Comparison of ENCODE assay signal across 15 cellular contexts in the genomic region with DNA sequence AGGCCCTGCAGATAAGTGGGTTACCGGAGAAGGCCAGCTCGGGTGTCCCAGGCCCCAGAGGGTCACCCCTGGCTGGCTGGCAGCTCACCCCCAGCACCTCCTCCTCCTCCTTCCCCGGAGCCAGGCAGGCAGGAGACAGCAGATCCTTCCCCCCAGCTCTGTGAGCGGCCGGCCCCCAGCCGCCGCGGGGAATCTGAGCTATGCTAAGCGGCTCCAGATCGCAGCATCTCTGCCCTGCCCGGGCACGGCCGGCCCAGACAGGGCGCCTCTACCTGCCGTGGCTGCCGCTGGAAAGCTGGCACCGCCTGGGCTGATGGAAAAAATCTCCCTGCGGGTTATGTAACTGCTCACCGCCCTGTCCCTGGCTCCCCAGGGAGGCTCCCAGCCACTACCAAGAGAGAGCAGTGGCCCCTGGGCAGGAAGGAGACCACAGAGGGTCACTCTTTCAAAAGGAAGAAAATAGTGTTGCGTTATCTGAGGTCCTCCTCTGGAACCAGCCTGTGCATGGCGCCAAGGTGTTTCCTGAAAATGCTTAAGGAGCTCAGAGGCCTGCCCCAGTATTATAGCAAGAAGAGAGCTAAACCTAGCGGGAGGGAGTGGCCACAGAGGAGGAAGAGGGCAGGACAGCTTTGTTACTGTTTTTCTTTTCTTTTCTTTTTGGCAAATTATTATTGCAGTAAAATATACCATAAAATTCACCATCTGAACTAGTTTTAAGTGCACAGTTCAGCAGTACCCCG.
DNase-seq lines count a peak whose midpoint lies in the region; ATAC-seq and TF ChIP-seq lines count a peak whose summit lies in the region.
"Had no signal": no experiment of that assay in that cellular context is flagged by ENCODE, and none has a peak within 500 bp of the region (broad histone marks: within the 10 kb centered on the region; RNA-seq: fewer than 3 reads in every experiment).

No MANE protein-coding gene starts in this region.

- no peak overlapping the region for H3K27ac ChIP-seq in neural progenitor cell

- intact Hi-C loops in Right ventricle myocardium superior (cut with DNase I), result no loop called here

- H4K20me1 ChIP-seq in neural progenitor cell (ENCODE audit: low read depth), result no peaks in the 10 kb centered on the region

- no peak overlapping the region for H3K27ac Mint-ChIP-seq in neural progenitor cell
- H3K27ac Mint-ChIP-seq: activated B cell treated with CpG ODN at 0.5 μM for 24 hours; activated naive CD8-positive, alpha-beta T cell treated with anti-CD3 and anti-CD28 coated beads, Interleukin-2, amount 50 U/mL, for 24 hours had no signal

- no peaks in the 10 kb centered on the region for H3K9me3 ChIP-seq in neural progenitor cell (ENCODE audit: low read depth)

- no peak overlapping the region for H3K4me3 ChIP-seq in neural progenitor cell

- TF ChIP-seq CTCF in neural progenitor cell (IDR thresholded peaks at IDR 0.05), result no peak

- H3F3A ChIP-seq in neural progenitor cell (ENCODE audit: low read depth), result no peaks in the 10 kb centered on the region

- DNase-seq in CD1c-positive myeloid dendritic cell (ENCODE audit: extremely low spot score) (peak; percentile 6), NOMO-1 (lab: John Stamatoyannopoulos, UW; ENCODE audit: unreplicated experiment in 2 of 2) (peak; percentile 7 to 48), Right ventricle myocardium superior (peak; percentile 73), neural progenitor cell (ENCODE audit: low spot score) (peak; percentile 31), NAMALWA (ENCODE audit: low spot score) (no peak), NCI-H1436 treated with DMSO at 0.1 percent for 48 hours (lab: John Stamatoyannopoulos, UW) (no peak), amniotic stem cell (lab: John Stamatoyannopoulos, UW) (no peak), DMS114 treated with DMSO at 0.1 percent for 48 hours (lab: John Stamatoyannopoulos, UW; ENCODE audit: unreplicated experiment) (no peak)
- DNase-seq: activated B cell treated with CpG ODN at 0.5 μM for 24 hours; activated CD8-positive, alpha-beta memory T cell treated with anti-CD3 and anti-CD28 coated beads, Interleukin-2, amount 50 U/mL, for 48 hours; activated naive CD8-positive, alpha-beta T cell treated with anti-CD3 and anti-CD28 coated beads, Interleukin-2, amount 50 U/mL, for 24 hours; DMS 273 treated with DMSO at 0.1 percent for 48 hours; kidney glomerular epithelial cell; NCI-H1092 treated with DMSO at 0.1 percent for 48 hours; NCI-H82 had no signal

- peak; percentile 75 for ATAC-seq in Right ventricle myocardium superior (ENCODE audit: poor library complexity)
- ATAC-seq: activated naive CD8-positive, alpha-beta T cell treated with anti-CD3 and anti-CD28 coated beads, Interleukin-2, amount 50 U/mL, for 24 hours had no signal

- no peak overlapping the region for H3K9ac ChIP-seq in neural progenitor cell

- H3K9me3 Mint-ChIP-seq in neural progenitor cell, result no peaks in the 10 kb centered on the region
- H3K9me3 Mint-ChIP-seq: activated naive CD8-positive, alpha-beta T cell treated with anti-CD3 and anti-CD28 coated beads, Interleukin-2, amount 50 U/mL, for 24 hours had no signal

- H3K27me3 ChIP-seq in neural progenitor cell, result no peaks in the 10 kb centered on the region

- no peak overlapping the region for H3K4me3 Mint-ChIP-seq in neural progenitor cell
- H3K4me3 Mint-ChIP-seq: activated B cell treated with CpG ODN at 0.5 μM for 24 hours; activated naive CD8-positive, alpha-beta T cell treated with anti-CD3 and anti-CD28 coated beads, Interleukin-2, amount 50 U/mL, for 24 hours had no signal

- peaks cover 3% of the 10 kb centered on the region for H3K27me3 Mint-ChIP-seq in neural progenitor cell (ENCODE audit: insufficient read depth, low read depth)
- H3K27me3 Mint-ChIP-seq: activated naive CD8-positive, alpha-beta T cell treated with anti-CD3 and anti-CD28 coated beads, Interleukin-2, amount 50 U/mL, for 24 hours had no signal

- H3K79me2 ChIP-seq in neural progenitor cell (ENCODE audit: low read depth), result no peaks in the 10 kb centered on the region

- no peak overlapping the region for H2AFZ ChIP-seq in neural progenitor cell (replicated peaks)

- peaks cover 2% of the 10 kb centered on the region for H3K4me1 ChIP-seq in neural progenitor cell

- H3K36me3 Mint-ChIP-seq in neural progenitor cell, result peaks cover 3% of the 10 kb centered on the region

- no peak overlapping the region for H3K4me2 ChIP-seq in neural progenitor cell

- H3K36me3 ChIP-seq in neural progenitor cell, result no peaks in the 10 kb centered on the region

- peaks cover 21% of the 10 kb centered on the region for H3K4me1 Mint-ChIP-seq in neural progenitor cell
- H3K4me1 Mint-ChIP-seq: activated B cell treated with CpG ODN at 0.5 μM for 24 hours; activated naive CD8-positive, alpha-beta T cell treated with anti-CD3 and anti-CD28 coated beads, Interleukin-2, amount 50 U/mL, for 24 hours had no signal

Comparison
In these comparisons a context has a peak if more than half of its experiments do, and no peak if none do; other contexts are left out.
1. DNase-seq: peak in CD1c-positive myeloid dendritic cell (single experiment), NOMO-1 (2 of 2), Right ventricle myocardium superior (single experiment) and neural progenitor cell (single experiment); none in NAMALWA (single experiment), NCI-H1436 treated with DMSO at 0.1 percent for 48 hours (single experiment), amniotic stem cell (single experiment) and DMS114 treated with DMSO at 0.1 percent for 48 hours (single experiment).